In genomic region chr7:121279822-121280221, GRCh38 we compare ENCODE assay signal across 17 cellular contexts. TPM values are rescaled to one million over a fixed set of nuclear protein-coding genes. Genes with fewer than 3 reads are reported as not detected.
"Had no signal": no experiment of that assay in that cellular context is flagged by ENCODE, and none has a peak within 500 bp of the region (broad histone marks: within the 10 kb centered on the region; RNA-seq: fewer than 3 reads in every experiment).

No MANE protein-coding gene starts in this region.

- H3K36me3 Mint-ChIP-seq: activated CD4-positive, alpha-beta memory T cell treated with anti-CD3 and anti-CD28 coated beads for 36 hours had no signal

- H3K27ac ChIP-seq: adrenal gland, breast epithelium, gastroesophageal sphincter, neutrophil, upper lobe of left lung had no signal

- H3K4me1 ChIP-seq: breast epithelium, gastroesophageal sphincter, upper lobe of left lung had no signal

- H3K9me3 ChIP-seq: gastroesophageal sphincter, neutrophil had no signal

- H3K4me3 Mint-ChIP-seq: activated CD4-positive, alpha-beta memory T cell treated with anti-CD3 and anti-CD28 coated beads for 36 hours; activated naive CD4-positive, alpha-beta T cell treated with anti-CD3 and anti-CD28 coated beads for 36 hours had no signal

- ATAC-seq: gastroesophageal sphincter, right cardiac atrium had no signal

- H3K4me3 ChIP-seq: adrenal gland, breast epithelium, gastroesophageal sphincter, upper lobe of left lung had no signal

- H3K36me3 ChIP-seq: adrenal gland, breast epithelium, neutrophil, upper lobe of left lung had no signal

- H3K27me3 Mint-ChIP-seq: naive B cell had no signal

- H3K27ac Mint-ChIP-seq: activated CD4-positive, alpha-beta memory T cell treated with anti-CD3 and anti-CD28 coated beads for 36 hours; activated naive CD4-positive, alpha-beta T cell treated with anti-CD3 and anti-CD28 coated beads for 36 hours had no signal

- DNase-seq: activated CD4-positive, alpha-beta memory T cell treated with anti-CD3 and anti-CD28 coated beads for 36 hours; activated naive CD4-positive, alpha-beta T cell treated with anti-CD3 and anti-CD28 coated beads for 36 hours; adrenal gland; effector CD4-positive, alpha-beta T cell; midbrain; naive B cell; right cardiac atrium; SHP77 treated with DMSO at 0.1 percent for 48 hours; stimulated activated naive CD4-positive, alpha-beta T cell; upper lobe of left lung had no signal

- H3K27me3 ChIP-seq: adrenal gland, breast epithelium, gastroesophageal sphincter, neutrophil, upper lobe of left lung had no signal

RNA-seq across cellular contexts. Expression of gene WNT16, which starts 49.0 kb away (rescaled TPM):
- total RNA-seq: activated CD4-positive, alpha-beta memory T cell treated with anti-CD3 and anti-CD28 coated beads for 36 hours; activated naive CD4-positive, alpha-beta T cell treated with anti-CD3 and anti-CD28 coated beads for 36 hours; endothelial cell of umbilical vein; kidney epithelial cell; posterior vena cava; right cardiac atrium; T-helper 2 cell treated with Interferon-gamma antibody and Interleukin-4, amounts not matched to agents 100 ng/mL and 5 ng/mL, for 36 hours; upper lobe of left lung had no signal
- polyA plus RNA-seq: endothelial cell of umbilical vein, right cardiac atrium had no signal
